In the genomic region with DNA sequence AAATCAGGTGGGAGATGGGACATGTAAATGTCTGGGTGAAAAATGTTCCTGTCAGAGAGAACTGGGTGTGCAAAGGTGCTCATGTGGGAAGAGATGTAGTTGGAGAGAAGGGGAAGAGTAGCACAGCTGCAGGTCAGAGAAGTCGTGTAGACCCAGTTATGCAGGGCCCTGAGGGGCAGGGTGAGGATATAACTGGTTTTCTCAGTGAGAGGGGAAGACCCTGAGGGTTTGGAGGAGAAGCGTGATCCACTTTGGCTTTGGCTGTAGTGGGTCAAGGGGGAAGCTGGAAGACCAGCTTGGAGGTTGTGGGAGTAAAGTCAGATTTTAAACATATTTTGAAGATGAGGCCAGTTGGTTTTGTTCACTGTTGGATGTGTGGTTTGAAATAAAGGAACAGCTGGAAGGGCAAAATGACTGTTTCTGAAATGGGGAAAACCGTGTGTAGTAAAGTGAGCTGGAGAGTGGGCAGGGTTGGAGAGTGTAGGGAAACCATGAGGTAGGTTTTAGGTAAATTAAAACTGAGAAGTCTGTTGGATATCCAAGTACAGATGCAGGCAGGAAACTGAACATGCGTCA, we compare ENCODE assay signal across 1 cellular context.
TF ChIP-seq lines count a peak whose summit lies in the region.

No MANE protein-coding gene starts in this region.

TF ChIP-seq in IMR-90, 13 proteins besides CTCF, POLR2A, EP300 and RAD21:
- no peak for TF ChIP-seq CEBPB (IDR thresholded peaks at IDR 0.05; ENCODE audit: low read depth, low read length)
